Comparison of ENCODE assay signal across 1 cellular context in the genomic region with DNA sequence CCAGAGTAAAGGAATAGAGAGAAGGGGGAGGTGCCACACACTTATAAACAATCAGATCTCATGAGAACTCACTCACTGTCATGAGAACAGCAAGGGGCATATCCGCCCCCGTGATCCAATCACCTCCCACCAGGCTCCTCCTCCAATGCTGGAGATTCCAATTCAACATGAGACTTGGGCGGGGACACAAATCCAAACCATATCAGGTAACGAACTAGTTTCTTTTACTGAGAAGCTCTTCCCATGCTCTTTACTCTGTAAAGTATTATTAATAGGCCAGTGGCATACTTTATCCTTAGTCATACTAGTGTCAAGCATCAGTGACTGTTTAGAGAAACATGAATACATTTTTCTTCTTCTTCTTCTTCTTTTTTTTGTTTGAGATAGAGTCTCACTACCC.
TF ChIP-seq lines count a peak whose summit lies in the region.

No MANE protein-coding gene starts in this region.

TF ChIP-seq in K562, 482 proteins besides CTCF, POLR2A, EP300 and RAD21:
- TF ChIP-seq, protein P1, sequence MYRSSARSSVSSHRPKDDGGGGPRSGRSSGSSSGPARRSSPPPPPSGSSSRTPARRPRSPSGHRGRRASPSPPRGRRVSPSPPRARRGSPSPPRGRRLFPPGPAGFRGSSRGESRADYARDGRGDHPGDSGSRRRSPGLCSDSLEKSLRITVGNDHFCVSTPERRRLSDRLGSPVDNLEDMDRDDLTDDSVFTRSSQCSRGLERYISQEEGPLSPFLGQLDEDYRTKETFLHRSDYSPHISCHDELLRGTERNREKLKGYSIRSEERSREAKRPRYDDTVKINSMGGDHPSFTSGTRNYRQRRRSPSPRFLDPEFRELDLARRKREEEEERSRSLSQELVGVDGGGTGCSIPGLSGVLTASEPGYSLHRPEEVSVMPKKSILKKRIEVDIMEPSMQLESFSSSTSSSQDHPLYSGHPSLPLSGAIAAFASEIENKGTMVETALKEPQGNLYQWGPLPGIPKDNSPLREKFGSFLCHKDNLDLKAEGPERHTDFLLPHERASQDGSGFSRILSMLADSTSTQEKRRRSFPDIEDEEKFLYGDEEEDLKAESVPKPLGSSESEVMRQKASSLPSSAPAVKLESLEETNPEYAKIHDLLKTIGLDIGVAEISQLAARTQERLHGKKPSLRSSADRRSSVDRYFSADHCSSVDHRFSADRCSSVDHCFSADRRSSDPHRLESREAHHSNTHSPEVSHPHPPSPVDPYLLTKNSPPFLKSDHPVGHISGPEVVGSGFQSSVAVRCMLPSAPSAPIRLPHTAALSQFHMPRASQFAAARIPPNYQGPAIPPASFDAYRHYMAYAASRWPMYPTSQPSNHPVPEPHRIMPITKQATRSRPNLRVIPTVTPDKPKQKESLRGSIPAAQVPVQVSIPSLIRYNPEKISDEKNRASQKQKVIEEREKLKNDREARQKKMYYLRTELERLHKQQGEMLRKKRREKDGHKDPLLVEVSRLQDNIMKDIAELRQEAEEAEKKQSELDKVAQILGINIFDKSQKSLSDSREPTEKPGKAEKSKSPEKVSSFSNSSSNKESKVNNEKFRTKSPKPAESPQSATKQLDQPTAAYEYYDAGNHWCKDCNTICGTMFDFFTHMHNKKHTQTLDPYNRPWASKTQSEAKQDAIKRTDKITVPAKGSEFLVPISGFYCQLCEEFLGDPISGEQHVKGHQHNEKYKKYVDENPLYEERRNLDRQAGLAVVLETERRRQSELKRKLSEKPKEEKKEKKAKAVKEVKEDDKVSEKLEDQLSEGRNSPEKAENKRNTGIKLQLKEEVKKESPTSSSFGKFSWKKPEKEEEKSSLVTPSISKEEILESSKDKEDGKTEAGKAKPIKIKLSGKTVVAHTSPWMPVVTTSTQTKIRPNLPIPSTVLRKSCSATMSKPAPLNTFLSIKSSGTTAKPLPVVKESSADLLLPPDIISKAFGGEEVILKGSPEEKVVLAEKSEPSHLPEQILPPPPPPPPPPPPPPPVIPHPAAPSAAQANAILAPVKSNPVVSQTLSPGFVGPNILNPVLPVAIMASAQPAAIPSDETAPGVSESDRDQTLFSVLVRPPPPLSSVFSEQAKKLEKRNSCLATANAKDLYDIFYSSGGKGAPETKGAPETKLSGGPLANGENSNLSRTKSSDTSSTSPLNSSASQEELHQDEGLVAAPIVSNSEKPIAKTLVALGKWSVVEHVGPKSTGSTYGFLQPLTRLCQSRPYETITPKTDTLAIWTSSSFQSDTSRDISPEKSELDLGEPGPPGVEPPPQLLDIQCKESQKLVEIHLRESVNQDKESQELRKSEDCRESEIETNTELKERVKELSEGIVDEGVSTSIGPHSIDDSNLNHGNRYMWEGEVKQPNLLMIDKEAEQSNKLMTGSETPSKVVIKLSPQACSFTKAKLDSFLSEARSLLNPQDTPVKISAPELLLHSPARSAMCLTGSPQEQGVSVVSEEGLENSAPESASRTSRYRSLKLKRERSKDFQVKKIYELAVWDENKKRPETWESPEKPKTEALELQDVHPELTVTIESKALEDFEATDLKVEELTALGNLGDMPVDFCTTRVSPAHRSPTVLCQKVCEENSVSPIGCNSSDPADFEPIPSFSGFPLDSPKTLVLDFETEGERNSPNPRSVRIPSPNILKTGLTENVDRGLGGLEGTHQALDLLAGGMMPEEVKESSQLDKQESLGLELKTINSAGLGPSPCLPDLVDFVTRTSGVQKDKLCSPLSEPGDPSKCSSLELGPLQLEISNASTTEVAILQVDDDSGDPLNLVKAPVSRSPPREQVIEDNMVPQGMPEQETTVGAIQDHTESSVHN (IDR thresholded peaks at IDR 0.05; ENCODE audit: borderline replicate concordance in 1 of 2, low read depth in 1 of 2), result no peak
- peak; percentile 51 for TF ChIP-seq EGR1 (conservative IDR thresholded peaks at IDR 0.05)
